8 cellular contexts compared by ENCODE assay signal in genomic region chr2:176638167-176639015, GRCh38.
DNase-seq lines count a peak whose midpoint lies in the region; ATAC-seq and TF ChIP-seq lines count a peak whose summit lies in the region.

No MANE protein-coding gene starts in this region.

- no peaks in the 10 kb centered on the region for H3K36me3 Mint-ChIP-seq in central memory CD8-positive, alpha-beta T cell (ENCODE audit: insufficient read depth)

- no peaks in the 10 kb centered on the region for H3K9me3 Mint-ChIP-seq in central memory CD8-positive, alpha-beta T cell

- H3K27me3 ChIP-seq in kidney epithelial cell (ENCODE audit: control insufficient read depth, insufficient read depth, low read length), result no peaks in the 10 kb centered on the region

- H3K4me3 Mint-ChIP-seq in central memory CD8-positive, alpha-beta T cell, result peak overlapping the region; percentile 49

- peak; percentile 42 for TF ChIP-seq CTCF in kidney epithelial cell (IDR thresholded peaks at IDR 0.05; ENCODE audit: insufficient read depth, low read length, poor library complexity, severe bottlenecking)

- H3K27me3 Mint-ChIP-seq in central memory CD8-positive, alpha-beta T cell, result peaks cover 59% of the 10 kb centered on the region

- peak; percentile 27 to 64 for DNase-seq in NCI-H446 (lab: John Stamatoyannopoulos, UW)
- DNase-seq in NCI-H446 treated with DMSO at 0.1 percent for 48 hours (lab: John Stamatoyannopoulos, UW), result no peak
- DNase-seq in NCI-H2081 (lab: John Stamatoyannopoulos, UW), result peak; percentile 71 to 72
- DNase-seq in activated CD4-positive, CD25-positive, alpha-beta regulatory T cell (lab: John Stamatoyannopoulos, UW), result peak in 3 of 4 experiments; percentile 4 to 7 (median 6)
- DNase-seq in central memory CD8-positive, alpha-beta T cell (ENCODE audit: low spot score in 2 of 2), result peak; percentile 22 to 23
- no peak for DNase-seq in kidney epithelial cell (ENCODE audit: low read depth)
- DNase-seq in stimulated activated CD4-positive, alpha-beta T cell treated with anti-CD3 and anti-CD28 coated beads, Interleukin-15, amount 100 ng/mL, for 24 hours, result peak; percentile 75

- no peaks in the 10 kb centered on the region for H3K36me3 ChIP-seq in kidney epithelial cell (ENCODE audit: control insufficient read depth, insufficient read depth, low read length)

- H3K4me1 Mint-ChIP-seq in central memory CD8-positive, alpha-beta T cell, result peaks cover 5% of the 10 kb centered on the region

- H3K27ac Mint-ChIP-seq in central memory CD8-positive, alpha-beta T cell (ENCODE audit: low read depth), result peak overlapping the region; percentile 38

- H3K4me3 ChIP-seq in kidney epithelial cell (ENCODE audit: low read depth, low read length), result peak overlapping the region; percentile 46

- ATAC-seq in HG02943 (IDR thresholded peaks at IDR 0.05; ENCODE audit: low read depth, unreplicated experiment), result peak; percentile 82
- ATAC-seq in central memory CD8-positive, alpha-beta T cell (replicated peaks; ENCODE audit: extremely low read depth, poor library complexity, severe bottlenecking), result no peak

Comparison
In these comparisons a context has a peak if more than half of its experiments do, and no peak if none do; other contexts are left out.
1. DNase-seq: peak in NCI-H446 (2 of 2), NCI-H2081 (2 of 2), activated CD4-positive, CD25-positive, alpha-beta regulatory T cell (3 of 4), central memory CD8-positive, alpha-beta T cell (2 of 2) and stimulated activated CD4-positive, alpha-beta T cell treated with anti-CD3 and anti-CD28 coated beads, Interleukin-15, amount 100 ng/mL, for 24 hours (single experiment); none in NCI-H446 treated with DMSO at 0.1 percent for 48 hours (single experiment) and kidney epithelial cell (single experiment).